ENCODE assay signal across 8 cellular contexts in genomic region chr1:43366601-43367025, GRCh38. TPM values are rescaled to one million over a fixed set of nuclear protein-coding genes. Genes with fewer than 3 reads are reported as not detected.
A peak's percentile ranks its signal among the peaks of the same experiment; 100 is the strongest.
DNase-seq lines count a peak whose midpoint lies in the region; ATAC-seq and TF ChIP-seq lines count a peak whose summit lies in the region.

No MANE protein-coding gene starts in this region.

- H3K4me1 ChIP-seq in BLaER1 (peaks cover 38% of the 10 kb centered on the region), Loucy (ENCODE audit: insufficient read depth, low read length, poor library complexity, severe bottlenecking) (peaks cover 27% of the 10 kb centered on the region), duodenal mucosa (ENCODE audit: control insufficient read depth in 1 of 2, insufficient read depth in 2 of 2, low read length in 2 of 2) (peaks cover 36 to 43% of the 10 kb centered on the region in 2 donors)

- H3K4me3 ChIP-seq in BLaER1 = peak overlapping the region; percentile 79
- peak overlapping the region; percentile 95 for H3K4me3 ChIP-seq in Loucy (ENCODE audit: low read length, poor library complexity, severe bottlenecking)
- peak overlapping the region; percentile 90 to 92 for H3K4me3 ChIP-seq in duodenal mucosa (ENCODE audit: low read depth in 1 of 2, low read length in 2 of 2)

- no peaks in the 10 kb centered on the region for H3K9me3 Mint-ChIP-seq in naive thymus-derived CD8-positive, alpha-beta T cell

- H3K27ac ChIP-seq in BLaER1 (peak overlapping the region; percentile 88), duodenal mucosa (ENCODE audit: low read depth, low read length) (peak overlapping the region; percentile 94)

- in situ Hi-C loops in ACHN (cut with HindIII; ENCODE audit: low pct_ligation_motif_present, low pct_unique_long_range_greater_than_20kb, low sequenced_read_pairs) = no loop called here

- H4K20me1 ChIP-seq in BLaER1 = peaks cover 28% of the 10 kb centered on the region
- H4K20me1 ChIP-seq in Loucy (ENCODE audit: insufficient read depth, low read length, poor library complexity, severe bottlenecking) = peaks cover 22% of the 10 kb centered on the region

- no peaks in the 10 kb centered on the region for H3K9me2 ChIP-seq in Loucy (replicated peaks; ENCODE audit: low read depth, low read length)

- H3K4me3 Mint-ChIP-seq in naive thymus-derived CD8-positive, alpha-beta T cell = peak overlapping the region; percentile 82 to 97 (median 89)

- H2AFZ ChIP-seq in Loucy (ENCODE audit: low read length) = no peak overlapping the region

- H3K36me3 ChIP-seq in BLaER1 (peaks cover 44% of the 10 kb centered on the region), Loucy (ENCODE audit: insufficient read depth, low read length) (peaks cover 30% of the 10 kb centered on the region), duodenal mucosa (ENCODE audit: control insufficient read depth in 1 of 2, insufficient read depth in 2 of 2, low read length in 2 of 2) (peaks cover 26 to 40% of the 10 kb centered on the region in 2 donors)

- no peaks in the 10 kb centered on the region for H3K27me3 ChIP-seq in BLaER1
- no peaks in the 10 kb centered on the region for H3K27me3 ChIP-seq in Loucy (ENCODE audit: insufficient read depth, low read length, poor library complexity, severe bottlenecking)
- no peaks in the 10 kb centered on the region for H3K27me3 ChIP-seq in duodenal mucosa (ENCODE audit: control insufficient read depth in 1 of 2, insufficient read depth in 2 of 2, low read length in 2 of 2)

- peak overlapping the region; percentile 95 for H3K4me2 ChIP-seq in BLaER1
- peak overlapping the region; percentile 83 for H3K4me2 ChIP-seq in Loucy (ENCODE audit: low read depth, low read length, poor library complexity, severe bottlenecking)

- no peaks in the 10 kb centered on the region for H3K27me3 Mint-ChIP-seq in naive thymus-derived CD8-positive, alpha-beta T cell

- TF ChIP-seq CTCF in Loucy (conservative IDR thresholded peaks at IDR 0.05; ENCODE audit: low read length) = no peak

- no peak for ATAC-seq in naive thymus-derived CD8-positive, alpha-beta T cell
- ATAC-seq in HG03097 (IDR thresholded peaks at IDR 0.05; ENCODE audit: low FRiP score, unreplicated experiment) = no peak

- H3K9ac ChIP-seq in BLaER1 (peak overlapping the region; percentile 86), Loucy (ENCODE audit: low read depth, low read length, poor library complexity, severe bottlenecking) (peak overlapping the region; percentile 92), duodenal mucosa (ENCODE audit: low read depth in 1 of 2, low read length in 2 of 2) (peak overlapping the region; percentile 96 to 99)

- peaks cover 0 to 41% (median 8%) of the 10 kb centered on the region in 3 donors for H3K36me3 Mint-ChIP-seq in naive thymus-derived CD8-positive, alpha-beta T cell

- peaks cover 50% of the 10 kb centered on the region for H3K79me2 ChIP-seq in Loucy (ENCODE audit: insufficient read depth, low read length)

- H3K27ac Mint-ChIP-seq in naive thymus-derived CD8-positive, alpha-beta T cell = peak overlapping the region; percentile 81 to 97 (median 92)

- POLR2A ChIA-PET in naive thymus-derived CD8-positive, alpha-beta T cell (lab: Charles Lee) = interaction anchor here (0.9 to 1.6 kb wide), 5 partner anchors 9 to 140 kb away, joined by 3 to 6 read pairs (median 4); partner anchors contain the start of gene HYI

- H3K9me3 ChIP-seq in BLaER1 = no peaks in the 10 kb centered on the region
- H3K9me3 ChIP-seq in Loucy (ENCODE audit: insufficient read depth, low read depth, low read length) = no peaks in the 10 kb centered on the region
- H3K9me3 ChIP-seq in duodenal mucosa (ENCODE audit: control insufficient read depth in 1 of 2, low read length in 2 of 2) = no peaks in the 10 kb centered on the region

- 0 out of 2 replicates have a peak, but pooled peaks cover 2% of the 10 kb centered on the region for H3F3A ChIP-seq in Loucy (ENCODE audit: low read depth)

- H3K4me1 Mint-ChIP-seq in naive thymus-derived CD8-positive, alpha-beta T cell = peaks cover 29 to 47% (median 43%) of the 10 kb centered on the region in 4 donors

- DNase-seq in naive thymus-derived CD8-positive, alpha-beta T cell = peak in 1 of 10 donors; percentile 60
- no peak for DNase-seq in ACHN
- DNase-seq in NCI-H1417 treated with DMSO at 0.1 percent for 48 hours (lab: John Stamatoyannopoulos, UW) = no peak
- DNase-seq in DMS 273 (lab: John Stamatoyannopoulos, UW; ENCODE audit: unreplicated experiment) = no peak

RNA-seq across cellular contexts. Expression of gene ELOVL1, which starts 1.2 kb away (rescaled TPM):
- 10 to 100 TPM; 30.3 to 30.8 TPM for total RNA-seq in naive thymus-derived CD8-positive, alpha-beta T cell
- polyA plus RNA-seq in naive thymus-derived CD8-positive, alpha-beta T cell = 10 to 100 TPM; 39.8 to 49.4 (median 45.4) TPM

RNA-seq across cellular contexts. Expression of gene CDC20, which starts 7.8 kb away (rescaled TPM):
- under 1 TPM; 0.39 to 0.77 TPM for total RNA-seq in naive thymus-derived CD8-positive, alpha-beta T cell
- polyA plus RNA-seq in naive thymus-derived CD8-positive, alpha-beta T cell = under 1 TPM in 1 of 3 donors, not detected in 2; 0.59 TPM

RNA-seq across cellular contexts. Expression of gene MED8, which starts 23.0 kb away (rescaled TPM):
- total RNA-seq in naive thymus-derived CD8-positive, alpha-beta T cell = 10 to 100 TPM; 28.5 to 29.8 TPM
- 10 to 100 TPM; 16.8 to 34.7 (median 30.6) TPM for polyA plus RNA-seq in naive thymus-derived CD8-positive, alpha-beta T cell

RNA-seq across cellular contexts. Expression of gene SZT2, which starts 23.1 kb away (rescaled TPM):
- total RNA-seq in naive thymus-derived CD8-positive, alpha-beta T cell = 100 to 1,000 TPM; 133 to 138 TPM
- 1 to 10 TPM; 2.1 to 7.9 (median 4.9) TPM for polyA plus RNA-seq in naive thymus-derived CD8-positive, alpha-beta T cell

RNA-seq across cellular contexts. Expression of gene MPL, which starts 29.0 kb away (rescaled TPM):
- not detected for total RNA-seq in naive thymus-derived CD8-positive, alpha-beta T cell
- polyA plus RNA-seq in naive thymus-derived CD8-positive, alpha-beta T cell = not detected
